23 cellular contexts compared by ENCODE assay signal in the genomic region with DNA sequence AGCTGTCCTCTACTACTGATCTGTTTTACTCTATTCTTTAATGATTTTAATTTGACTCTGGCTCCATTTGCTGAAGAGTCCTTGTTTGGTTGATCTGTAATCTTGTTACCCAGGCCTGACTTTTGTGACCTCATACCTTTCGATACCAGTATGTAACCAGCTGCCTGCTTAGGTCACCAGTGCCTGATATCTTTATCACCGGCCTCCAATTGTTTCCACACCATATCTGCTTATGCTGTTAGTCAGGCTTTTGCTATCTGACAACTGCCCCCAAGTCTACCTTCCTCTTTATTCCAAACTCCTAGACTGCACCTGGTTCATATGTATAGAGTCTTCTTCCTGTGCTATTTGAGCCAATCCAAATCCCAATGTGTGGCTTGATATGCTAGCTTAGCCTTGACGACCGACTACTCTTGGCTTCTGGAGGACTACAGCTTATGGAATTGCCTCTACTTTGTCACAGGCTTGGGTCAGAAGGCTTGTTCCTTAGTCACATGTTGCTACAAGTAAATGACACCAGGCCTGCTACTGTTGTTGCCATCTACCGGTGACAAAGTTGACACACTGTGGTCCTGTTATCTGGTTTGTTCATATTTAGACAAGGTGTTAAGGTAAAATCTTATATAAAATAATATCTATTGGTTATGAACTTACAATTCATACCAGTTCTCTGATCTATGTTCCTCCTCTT.
"Had no signal": no experiment of that assay in that cellular context is flagged by ENCODE, and none has a peak within 500 bp of the region (broad histone marks: within the 10 kb centered on the region; RNA-seq: fewer than 3 reads in every experiment).

No MANE protein-coding gene starts in this region.

- H3K27me3 Mint-ChIP-seq: activated CD8-positive, alpha-beta T cell treated with anti-CD3 and anti-CD28 coated beads for 36 hours; T-helper 17 cell had no signal

- H3K4me1 Mint-ChIP-seq: T-helper 17 cell had no signal

- H2AFZ ChIP-seq: PC-9 had no signal

- H3K4me3 ChIP-seq: PC-9 had no signal

- H3K27ac ChIP-seq: PC-9 had no signal

- DNase-seq: activated CD4-positive, alpha-beta T cell treated with anti-CD3 and anti-CD28 coated beads for 4 hours; activated CD8-positive, alpha-beta memory T cell treated with anti-CD3 and anti-CD28 coated beads, Interleukin-2, amount 50 U/mL, for 4 hours; activated CD8-positive, alpha-beta T cell treated with anti-CD3 and anti-CD28 coated beads for 36 hours; activated naive CD4-positive, alpha-beta T cell treated with anti-CD3 and anti-CD28 coated beads, Interleukin-2, amount 50 U/mL, for 16 hours; activated T-cell treated with anti-CD3 and anti-CD28 coated beads, Interleukin-2, amount 50 U/mL, for 1 hour; aorta; central memory CD4-positive, alpha-beta T cell; Karpas-422; NCI-H1048; NCI-H146; NCI-H187 treated with DMSO at 0.1 percent for 48 hours; NCI-H2081 treated with DMSO at 0.1 percent for 48 hours; NCI-H2227 treated with DMSO at 0.1 percent for 48 hours; NCI-H446 treated with DMSO at 0.1 percent for 48 hours; NCI-H524 treated with DMSO at 0.1 percent for 48 hours; NCI-H748 treated with DMSO at 0.1 percent for 48 hours; SHP77 treated with DMSO at 0.1 percent for 48 hours; T-helper 17 cell; T-helper 9 cell had no signal

- FAIRE-seq: bronchial epithelial cell, TTC549 had no signal

- H3K4me3 Mint-ChIP-seq: activated CD8-positive, alpha-beta T cell treated with anti-CD3 and anti-CD28 coated beads for 36 hours; T-helper 17 cell had no signal

- H3K4me2 ChIP-seq: PC-9 had no signal

- H3K27ac Mint-ChIP-seq: activated CD8-positive, alpha-beta T cell treated with anti-CD3 and anti-CD28 coated beads for 36 hours; T-helper 17 cell had no signal

- ATAC-seq: activated CD4-positive, CD25-positive, alpha-beta regulatory T cell treated with anti-CD3 and anti-CD28 coated beads, Interleukin-2, amount 50 U/mL, for 24 hours; activated CD8-positive, alpha-beta T cell treated with anti-CD3 and anti-CD28 coated beads for 36 hours; T-helper 17 cell had no signal
